15 cellular contexts compared by ENCODE assay signal in genomic region chr2:216724190-216724589, GRCh38. TPM values are rescaled to one million over a fixed set of nuclear protein-coding genes. Genes with fewer than 3 reads are reported as not detected.
A peak's percentile ranks its signal among the peaks of the same experiment; 100 is the strongest.
DNase-seq lines count a peak whose midpoint lies in the region.
"Had no signal": no experiment of that assay in that cellular context is flagged by ENCODE, and none has a peak within 500 bp of the region (broad histone marks: within the 10 kb centered on the region; RNA-seq: fewer than 3 reads in every experiment).

No MANE protein-coding gene starts in this region.

- H3K27ac Mint-ChIP-seq in activated naive CD4-positive, alpha-beta T cell treated with anti-CD3 and anti-CD28 coated beads, Interleukin-2, amount 50 U/mL, for 24 hours, result peak overlapping the region; percentile 52
- H3K27ac Mint-ChIP-seq: CD8-positive, alpha-beta memory T cell had no signal

- no peaks in the 10 kb centered on the region for H3K4me1 Mint-ChIP-seq in activated naive CD4-positive, alpha-beta T cell treated with anti-CD3 and anti-CD28 coated beads, Interleukin-2, amount 50 U/mL, for 24 hours
- H3K4me1 Mint-ChIP-seq: CD8-positive, alpha-beta memory T cell had no signal

- DNase-seq in activated naive CD4-positive, alpha-beta T cell (lab: John Stamatoyannopoulos, UW), result no peak
- peak; percentile 41 for DNase-seq in epithelial cell of prostate (ENCODE audit: low read depth, low spot score)
- peak; percentile 47 for DNase-seq in mesenteric fat pad (ENCODE audit: low spot score)
- DNase-seq in DMS114 treated with DMSO at 0.1 percent for 48 hours (lab: John Stamatoyannopoulos, UW; ENCODE audit: unreplicated experiment), result no peak
- DNase-seq in activated CD4-positive, alpha-beta T cell treated with anti-CD3 and anti-CD28 coated beads for 4 hours, result no peak
- DNase-seq in epidermal melanocyte (ENCODE audit: insufficient read length, low spot score), result no peak
- DNase-seq: AML-193; Caco-2; CD8-positive, alpha-beta memory T cell; DMS53; GF-D8 had no signal

- peaks cover 2% of the 10 kb centered on the region for H3K27me3 Mint-ChIP-seq in activated naive CD4-positive, alpha-beta T cell treated with anti-CD3 and anti-CD28 coated beads, Interleukin-2, amount 50 U/mL, for 24 hours

- H3K4me3 Mint-ChIP-seq in activated naive CD4-positive, alpha-beta T cell treated with anti-CD3 and anti-CD28 coated beads, Interleukin-2, amount 50 U/mL, for 24 hours, result no peak overlapping the region
- H3K4me3 Mint-ChIP-seq: CD8-positive, alpha-beta memory T cell had no signal

- H3K9me3 Mint-ChIP-seq in activated naive CD4-positive, alpha-beta T cell treated with anti-CD3 and anti-CD28 coated beads, Interleukin-2, amount 50 U/mL, for 24 hours, result no peaks in the 10 kb centered on the region
- H3K9me3 Mint-ChIP-seq: CD8-positive, alpha-beta memory T cell had no signal

- H3K27ac ChIP-seq in epithelial cell of prostate, result no peak overlapping the region
- H3K27ac ChIP-seq: 22Rv1, BLaER1 had no signal

- H3K36me3 Mint-ChIP-seq in activated naive CD4-positive, alpha-beta T cell treated with anti-CD3 and anti-CD28 coated beads, Interleukin-2, amount 50 U/mL, for 24 hours, result no peaks in the 10 kb centered on the region
- H3K36me3 Mint-ChIP-seq: CD8-positive, alpha-beta memory T cell had no signal

RNA-seq across cellular contexts. Expression of gene IGFBP5, which starts 28.8 kb away (rescaled TPM):
- total RNA-seq in mesenteric fat pad, result 497 TPM
- total RNA-seq: CD8-positive, alpha-beta memory T cell; HepG2 had no signal

Comparison
In these comparisons a context has a peak if more than half of its experiments do, and no peak if none do; other contexts are left out.
1. DNase-seq: peak in epithelial cell of prostate (single experiment) and mesenteric fat pad (single experiment); none in activated naive CD4-positive, alpha-beta T cell (0 of 4), DMS114 treated with DMSO at 0.1 percent for 48 hours (single experiment), activated CD4-positive, alpha-beta T cell treated with anti-CD3 and anti-CD28 coated beads for 4 hours (0 of 2) and epidermal melanocyte (single experiment).